Comparison of ENCODE assay signal across 28 cellular contexts in the genomic region with DNA sequence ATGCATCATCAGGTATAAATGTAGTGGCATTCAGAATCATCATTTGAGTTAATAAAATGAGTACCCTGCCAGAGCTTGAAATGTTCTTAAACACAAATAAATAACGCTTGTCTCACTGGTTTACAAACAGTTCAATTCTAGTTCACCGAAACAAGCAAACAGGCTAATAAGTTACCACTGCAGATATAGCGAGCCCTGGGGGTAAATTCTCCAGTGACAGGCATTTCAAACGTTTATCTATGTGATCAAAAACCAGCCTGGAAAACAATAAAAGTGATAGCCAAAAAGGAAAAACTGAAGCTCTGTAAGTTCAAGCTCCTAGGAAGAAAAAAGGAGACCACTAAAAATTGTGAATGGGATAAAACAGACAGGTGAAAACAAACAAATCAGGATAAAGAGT.
"Had no signal": no experiment of that assay in that cellular context is flagged by ENCODE, and none has a peak within 500 bp of the region (broad histone marks: within the 10 kb centered on the region; RNA-seq: fewer than 3 reads in every experiment).

No MANE protein-coding gene starts in this region.

- H3K27ac Mint-ChIP-seq: activated naive CD4-positive, alpha-beta T cell treated with anti-CD3 and anti-CD28 coated beads, Interleukin-2, amount 50 U/mL, for 72 hours; activated T-cell treated with anti-CD3 and anti-CD28 coated beads, Interleukin-2, amount 50 U/mL, for 24 hours; activated T-helper 17 cell treated with anti-CD3 and anti-CD28 coated beads, Interleukin-2, amount 50 U/mL, for 72 hours; memory B cell; stimulated activated effector memory CD8-positive, alpha-beta T cell treated with anti-CD3 and anti-CD28 coated beads, Interleukin-12 subunit alpha, Interleukin-12 subunit beta, amount 100 ng/mL, for 72 hours; T-cell had no signal

- H3K9me3 Mint-ChIP-seq: activated naive CD4-positive, alpha-beta T cell treated with anti-CD3 and anti-CD28 coated beads, Interleukin-2, amount 50 U/mL, for 72 hours; activated T-cell treated with anti-CD3 and anti-CD28 coated beads, Interleukin-2, amount 50 U/mL, for 24 hours; activated T-helper 17 cell treated with anti-CD3 and anti-CD28 coated beads, Interleukin-2, amount 50 U/mL, for 72 hours; memory B cell; neural crest cell; stimulated activated effector memory CD8-positive, alpha-beta T cell treated with anti-CD3 and anti-CD28 coated beads, Interleukin-12 subunit alpha, Interleukin-12 subunit beta, amount 100 ng/mL, for 72 hours; T-cell had no signal

- DNase-seq: activated CD4-positive, alpha-beta T cell treated with anti-CD3 and anti-CD28 coated beads, Interleukin-2, amount 50 U/mL, for 4 hours; activated CD8-positive, alpha-beta memory T cell treated with anti-CD3 and anti-CD28 coated beads for 24 hours; activated CD8-positive, alpha-beta memory T cell treated with anti-CD3 and anti-CD28 coated beads, Interleukin-2, amount 50 U/mL, for 4 hours; activated T-cell treated with anti-CD3 and anti-CD28 coated beads, Interleukin-2, amount 50 U/mL, for 24 hours; aorta; brain microvascular endothelial cell; caudate nucleus; effector memory CD4-positive, alpha-beta T cell; glutamatergic neuron; left ventricle myocardium superior; mucosa of descending colon; right cardiac atrium; stimulated activated CD4-positive, alpha-beta T cell treated with anti-CD3 and anti-CD28 coated beads, Interleukin-12 subunit alpha, Interleukin-12 subunit beta, amount 100 ng/mL, for 4 hours; stomach; T-cell; uterus had no signal

- H3K36me3 ChIP-seq: brain microvascular endothelial cell, suprapubic skin, uterus had no signal

- H3K9me3 ChIP-seq: esophagus muscularis mucosa, mucosa of descending colon, stomach, suprapubic skin, tibial nerve, uterus had no signal

- H3K4me3 ChIP-seq: esophagus muscularis mucosa, hepatocyte, mucosa of descending colon, stomach, suprapubic skin, tibial nerve, uterus had no signal

- H3K4me1 Mint-ChIP-seq: stimulated activated effector memory CD8-positive, alpha-beta T cell treated with anti-CD3 and anti-CD28 coated beads, Interleukin-12 subunit alpha, Interleukin-12 subunit beta, amount 100 ng/mL, for 72 hours had no signal

- H3K27me3 ChIP-seq: brain microvascular endothelial cell, esophagus muscularis mucosa, hepatocyte, stomach, suprapubic skin, tibial nerve, uterus had no signal

- FAIRE-seq: endothelial cell of umbilical vein, frontal cortex, TTC549 had no signal

- H3K27me3 Mint-ChIP-seq: activated T-cell treated with anti-CD3 and anti-CD28 coated beads, Interleukin-2, amount 50 U/mL, for 24 hours; activated T-helper 17 cell treated with anti-CD3 and anti-CD28 coated beads, Interleukin-2, amount 50 U/mL, for 72 hours; memory B cell; T-cell had no signal

- H3K27ac ChIP-seq: brain microvascular endothelial cell, esophagus muscularis mucosa, hepatocyte, stomach, suprapubic skin, tibial nerve had no signal

- H3K4me1 ChIP-seq: uterus had no signal

- H3K4me3 Mint-ChIP-seq: activated T-cell treated with anti-CD3 and anti-CD28 coated beads, Interleukin-2, amount 50 U/mL, for 24 hours; activated T-helper 17 cell treated with anti-CD3 and anti-CD28 coated beads, Interleukin-2, amount 50 U/mL, for 72 hours; memory B cell; neural crest cell; stimulated activated effector memory CD8-positive, alpha-beta T cell treated with anti-CD3 and anti-CD28 coated beads, Interleukin-12 subunit alpha, Interleukin-12 subunit beta, amount 100 ng/mL, for 72 hours; T-cell had no signal
